ENCODE assay signal across 16 cellular contexts in genomic region chrX:69543572-69543971, GRCh38. TPM values are rescaled to one million over a fixed set of nuclear protein-coding genes. Genes with fewer than 3 reads are reported as not detected.
DNase-seq lines count a peak whose midpoint lies in the region; TF ChIP-seq lines count a peak whose summit lies in the region.
"Had no signal": no experiment of that assay in that cellular context is flagged by ENCODE, and none has a peak within 500 bp of the region (broad histone marks: within the 10 kb centered on the region; RNA-seq: fewer than 3 reads in every experiment).

No MANE protein-coding gene starts in this region.

- H3K4me1 ChIP-seq in BE2C (no peaks in the 10 kb centered on the region; the same call in 1 of the 2 replicates), ascending aorta (no peaks in the 10 kb centered on the region)
- H3K4me1 ChIP-seq: Caco-2, HAP-1 had no signal

- H3K36me3 ChIP-seq in BE2C (no peaks in the 10 kb centered on the region), ascending aorta (no peaks in the 10 kb centered on the region)
- H3K36me3 ChIP-seq: HAP-1 had no signal

- H3K9me3 ChIP-seq in BE2C (no peaks in the 10 kb centered on the region), ascending aorta (no peaks in the 10 kb centered on the region)
- H3K9me3 ChIP-seq: Caco-2, HAP-1 had no signal

- TF ChIP-seq CTCF in BE2C (IDR thresholded peaks at IDR 0.05; ENCODE audit: low read depth, low read length) (no peak), ascending aorta (IDR thresholded peaks at IDR 0.05) (no peak)

- no peak overlapping the region for H3K27ac ChIP-seq in ascending aorta
- H3K27ac ChIP-seq: C4-2B, GM23248 had no signal

- H3K27me3 ChIP-seq in BE2C (no peaks in the 10 kb centered on the region), ascending aorta (no peaks in the 10 kb centered on the region)

- DNase-seq in BE2C (peak; percentile 80), ELF-1 (ENCODE audit: low read depth, low spot score) (peak; percentile 78), NCI-H69 (lab: John Stamatoyannopoulos, UW) (peak; percentile 87), left kidney (ENCODE audit: low read depth, low spot score) (peak; percentile 62), ascending aorta (ENCODE audit: low spot score in 2 of 2) (no peak), activated gamma-delta T cell (lab: John Stamatoyannopoulos, UW) (no peak), NCI-H446 treated with DMSO at 0.1 percent for 48 hours (lab: John Stamatoyannopoulos, UW) (no peak)
- DNase-seq: ACHN; Caco-2; CD4-positive, alpha-beta T cell; GDM1; GM23248 had no signal

- intact Hi-C loops in ascending aorta (cut with DNase I) = no loop called here

- no peak overlapping the region for H3K4me3 ChIP-seq in BE2C (ENCODE audit: low read depth, low read length)
- H3K4me3 ChIP-seq in ascending aorta = no peak overlapping the region
- H3K4me3 ChIP-seq: GM23248, HAP-1 had no signal

RNA-seq across cellular contexts. Expression of gene NALF2, which starts 39.4 kb away (rescaled TPM):
- polyA plus RNA-seq in BE2C (2012; ENCODE audit: insufficient read depth, insufficient read length, low read depth) = 8.4 TPM
- total RNA-seq in ascending aorta = 0.43 TPM
- total RNA-seq: CD4-positive, alpha-beta T cell; GM23248 had no signal
- polyA plus RNA-seq: BJ, GM23248, IgD-negative memory B cell had no signal

Comparison
In these comparisons a context has a peak if more than half of its experiments do, and no peak if none do; other contexts are left out.
1. DNase-seq: peak in BE2C (single experiment), ELF-1 (single experiment), NCI-H69 (single experiment) and left kidney (single experiment); none in ascending aorta (0 of 2), activated gamma-delta T cell (single experiment) and NCI-H446 treated with DMSO at 0.1 percent for 48 hours (single experiment).